ENCODE assay signal across 8 cellular contexts in the genomic region with DNA sequence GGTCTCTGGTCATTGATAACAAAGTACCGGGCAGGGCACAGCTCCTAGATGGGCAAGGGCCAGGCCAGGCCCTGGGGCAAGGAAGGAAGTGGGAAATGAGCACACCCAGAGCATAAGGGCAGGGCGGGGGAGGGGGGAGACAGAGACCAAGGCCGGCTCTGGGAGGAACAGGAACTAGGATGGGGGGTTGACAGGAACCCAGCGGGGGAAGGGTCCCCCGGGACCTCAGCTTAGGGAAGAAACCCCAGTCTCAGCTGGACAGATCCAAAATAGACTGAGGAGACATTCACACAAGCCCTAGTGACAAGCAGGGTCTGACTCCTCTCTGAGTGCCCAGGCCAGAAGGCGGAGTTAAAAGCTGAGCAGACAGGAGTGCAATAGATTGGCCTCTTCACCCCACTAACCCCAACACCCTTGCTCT. TPM values are rescaled to one million over a fixed set of nuclear protein-coding genes. Genes with fewer than 3 reads are reported as not detected.
DNase-seq lines count a peak whose midpoint lies in the region; FAIRE-seq and TF ChIP-seq lines count a peak whose summit lies in the region.

No MANE protein-coding gene starts in this region.

- CTCF ChIA-PET in HEK293T (lab: Yijun Ruan, JAX) = no interaction called here

- POLR2A ChIA-PET in HEK293T (lab: Yijun Ruan, JAX) = interaction anchor here (1.3 to 1.9 kb wide), 3 partner anchors 11 to 15 kb away, joined by 3 to 11 read pairs (median 4); a partner anchor contains a TSS

- peaks cover 19% of the 10 kb centered on the region for H3K27me3 Mint-ChIP-seq in brain

- H3K36me3 Mint-ChIP-seq in brain = no peaks in the 10 kb centered on the region

- peak overlapping the region; percentile 89 for H3K4me3 ChIP-seq in iPS-20b (ENCODE audit: low read length)
- peak overlapping the region; percentile 87 for H3K4me3 ChIP-seq in skeletal muscle satellite cell (ENCODE audit: low read length)

- H3K36me3 ChIP-seq in iPS-20b (ENCODE audit: insufficient read depth, low read depth, low read length) (no peaks in the 10 kb centered on the region), skeletal muscle satellite cell (ENCODE audit: insufficient read depth, low read length) (no peaks in the 10 kb centered on the region)

- H3K4me1 ChIP-seq in iPS-20b (ENCODE audit: insufficient read depth, low read length) (peaks cover 22% of the 10 kb centered on the region), skeletal muscle satellite cell (ENCODE audit: control insufficient read depth, insufficient read depth, low read length) (peaks cover 52% of the 10 kb centered on the region)

- H3K4me2 ChIP-seq in skeletal muscle satellite cell (ENCODE audit: low read length) = peak overlapping the region; percentile 96

- TF ChIP-seq CTCF in brain (conservative IDR thresholded peaks at IDR 0.05) = no peak

- H3K27ac Mint-ChIP-seq in brain = peak overlapping the region; percentile 94 to 97 (median 97)

- no peak for FAIRE-seq in RCC 7860 (lab: Jason Lieb, UNC)

- H3K9ac ChIP-seq in iPS-20b (ENCODE audit: low read depth, low read length) (peak overlapping the region; percentile 69; the same call in 1 of the 2 replicates), skeletal muscle satellite cell (ENCODE audit: low read depth, low read length) (peak overlapping the region; percentile 82)

- peak overlapping the region; percentile 91 to 97 (median 94) for H3K4me3 Mint-ChIP-seq in brain

- H3K9me3 ChIP-seq in iPS-20b (ENCODE audit: insufficient read depth, low read depth, low read length) (no peaks in the 10 kb centered on the region), skeletal muscle satellite cell (replicated peaks; ENCODE audit: low read length) (no peaks in the 10 kb centered on the region)

- peaks cover 59% of the 10 kb centered on the region for H3K4me1 Mint-ChIP-seq in brain

- peak; percentile 55 for DNase-seq in activated CD4-positive, alpha-beta T cell treated with anti-CD3 and anti-CD28 coated beads for 48 hours
- no peak for DNase-seq in activated CD4-positive, alpha-beta T cell treated with anti-CD3 and anti-CD28 coated beads for 1 hour
- peak; percentile 10 for DNase-seq in RCC 7860 (ENCODE audit: low spot score)
- DNase-seq in HEK293T (ENCODE audit: extremely low spot score) = no peak
- DNase-seq in NCI-H1436 treated with DMSO at 0.1 percent for 48 hours (lab: John Stamatoyannopoulos, UW) = no peak

- H3K27me3 ChIP-seq in iPS-20b (ENCODE audit: insufficient read depth, low read length) (no peaks in the 10 kb centered on the region), skeletal muscle satellite cell (ENCODE audit: control insufficient read depth, insufficient read depth, low read length) (no peaks in the 10 kb centered on the region)

- no peak overlapping the region for H3K27ac ChIP-seq in iPS-20b (ENCODE audit: low read length)

- no peaks in the 10 kb centered on the region for H3K9me3 Mint-ChIP-seq in brain

TF ChIP-seq in HEK293T, 16 proteins besides CTCF, POLR2A, EP300 and RAD21:
- TF ChIP-seq CTBP1 (IDR thresholded peaks at IDR 0.05; ENCODE audit: borderline replicate concordance) (no peak), ELF4 (IDR thresholded peaks at IDR 0.05) (no peak), ARNT (IDR thresholded peaks at IDR 0.05) (no peak), NFRKB (IDR thresholded peaks at IDR 0.05) (no peak), FOXM1 (IDR thresholded peaks at IDR 0.05; ENCODE audit: borderline replicate concordance) (no peak), FOXK2 (IDR thresholded peaks at IDR 0.05) (no peak), FOXA1 (IDR thresholded peaks at IDR 0.05) (no peak), LEF1 (IDR thresholded peaks at IDR 0.05; ENCODE audit: borderline replicate concordance) (no peak), HDGF (IDR thresholded peaks at IDR 0.05; ENCODE audit: borderline replicate concordance) (no peak), SP1 (IDR thresholded peaks at IDR 0.05) (no peak), ZNF384 (IDR thresholded peaks at IDR 0.05) (no peak), SUZ12 (IDR thresholded peaks at IDR 0.05) (no peak), BHLHE40 (IDR thresholded peaks at IDR 0.05; ENCODE audit: borderline replicate concordance) (no peak), L3MBTL2 (conservative IDR thresholded peaks at IDR 0.05) (no peak), TARDBP (IDR thresholded peaks at IDR 0.05) (no peak)
- TF ChIP-seq, protein P1, sequence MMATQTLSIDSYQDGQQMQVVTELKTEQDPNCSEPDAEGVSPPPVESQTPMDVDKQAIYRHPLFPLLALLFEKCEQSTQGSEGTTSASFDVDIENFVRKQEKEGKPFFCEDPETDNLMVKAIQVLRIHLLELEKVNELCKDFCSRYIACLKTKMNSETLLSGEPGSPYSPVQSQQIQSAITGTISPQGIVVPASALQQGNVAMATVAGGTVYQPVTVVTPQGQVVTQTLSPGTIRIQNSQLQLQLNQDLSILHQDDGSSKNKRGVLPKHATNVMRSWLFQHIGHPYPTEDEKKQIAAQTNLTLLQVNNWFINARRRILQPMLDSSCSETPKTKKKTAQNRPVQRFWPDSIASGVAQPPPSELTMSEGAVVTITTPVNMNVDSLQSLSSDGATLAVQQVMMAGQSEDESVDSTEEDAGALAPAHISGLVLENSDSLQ (IDR thresholded peaks at IDR 0.05) = no peak

RNA-seq across cellular contexts. Expression of a gene that starts 0.7 kb away (rescaled TPM):
- polyA plus RNA-seq in brain (ENCODE audit: insufficient read depth, low read depth, low replicate concordance) = 16.6 TPM
- total RNA-seq in skeletal muscle satellite cell (2012; rRNA removed) = 18.8 and 27.1 TPM in 2 replicates

RNA-seq across cellular contexts. Expression of a gene that starts 12.0 kb away (rescaled TPM):
- 214 TPM for polyA plus RNA-seq in brain (ENCODE audit: insufficient read depth, low read depth, low replicate concordance)
- total RNA-seq in skeletal muscle satellite cell (2012; rRNA removed) = 216 and 241 TPM in 2 replicates

RNA-seq across cellular contexts. Expression of a gene that starts 18.5 kb away (rescaled TPM):
- 39.7 TPM for polyA plus RNA-seq in brain (ENCODE audit: insufficient read depth, low read depth, low replicate concordance)
- 9.9 and 10.9 TPM in 2 replicates for total RNA-seq in skeletal muscle satellite cell (2012; rRNA removed)

RNA-seq across cellular contexts. Expression of a gene that starts 35.2 kb away (rescaled TPM):
- polyA plus RNA-seq in brain (ENCODE audit: insufficient read depth, low read depth, low replicate concordance) = 79.9 TPM
- 26.1 and 32.1 TPM in 2 replicates for total RNA-seq in skeletal muscle satellite cell (2012; rRNA removed)

RNA-seq across cellular contexts. Expression of a gene that starts 42.5 kb away (rescaled TPM):
- 269 TPM for polyA plus RNA-seq in brain (ENCODE audit: insufficient read depth, low read depth, low replicate concordance)
- 309 and 346 TPM in 2 replicates for total RNA-seq in skeletal muscle satellite cell (2012; rRNA removed)

Comparison
In these comparisons a context has a peak if more than half of its experiments do, and no peak if none do; other contexts are left out.
1. DNase-seq: peak in activated CD4-positive, alpha-beta T cell treated with anti-CD3 and anti-CD28 coated beads for 48 hours (single experiment) and RCC 7860 (single experiment); none in activated CD4-positive, alpha-beta T cell treated with anti-CD3 and anti-CD28 coated beads for 1 hour (single experiment), HEK293T (single experiment) and NCI-H1436 treated with DMSO at 0.1 percent for 48 hours (single experiment).